Comparison of ENCODE assay signal across 9 cellular contexts in genomic region chr12:47277972-47278448, GRCh38.
DNase-seq lines count a peak whose midpoint lies in the region; ATAC-seq and TF ChIP-seq lines count a peak whose summit lies in the region.
"Had no signal": no experiment of that assay in that cellular context is flagged by ENCODE, and none has a peak within 500 bp of the region (broad histone marks: within the 10 kb centered on the region; RNA-seq: fewer than 3 reads in every experiment).

No MANE protein-coding gene starts in this region.

- CTCF ChIA-PET in AG04449 (lab: Yijun Ruan, JAX), result no interaction called here

- DNase-seq in AG04449 (ENCODE audit: low read depth, low spot score) (peak; percentile 77), HT-29 (ENCODE audit: low spot score) (peak; percentile 81), iPS-NIHi11 (ENCODE audit: low spot score) (peak; percentile 44), H9 (no peak), iPS-NIHi7 (ENCODE audit: extremely low spot score) (no peak), tibial artery (no peak)
- no peak for DNase-seq in activated T-helper 1 cell treated with anti-CD3 and anti-CD28 coated beads, Interleukin-12 subunit alpha, Interleukin-12 subunit beta, Interleukin-2, Interleukin-4 antibody, amounts not matched to agents 30 ng/mL and 10 ng/mL and 1 ng/mL, durations not matched to agents 14 hours and 24 hours and 36 hours (ENCODE audit: low spot score)
- DNase-seq: NCI-H526 treated with DMSO at 0.1 percent for 48 hours had no signal

- no peak overlapping the region for H3K4me2 ChIP-seq in H9 (ENCODE audit: insufficient read depth, insufficient read length, low read length)

- no peak overlapping the region for H4K91ac ChIP-seq in H9 (ENCODE audit: insufficient read length, low read depth, low read length)

- peak overlapping the region; percentile 88 for H3K27ac Mint-ChIP-seq in activated T-helper 1 cell treated with anti-CD3 and anti-CD28 coated beads, Interleukin-12 subunit alpha, Interleukin-12 subunit beta, Interleukin-2, Interleukin-4 antibody, amounts not matched to agents 30 ng/mL and 10 ng/mL and 1 ng/mL, durations not matched to agents 14 hours and 24 hours and 36 hours
- no peak overlapping the region for H3K27ac Mint-ChIP-seq in H9

- no peak overlapping the region for H3K14ac ChIP-seq in H9 (ENCODE audit: insufficient read depth, low read length)

- no peak overlapping the region for H3K4me3 ChIP-seq in AG04449 (ENCODE audit: low read depth, low read length)
- H3K4me3 ChIP-seq in tibial artery, result no peak overlapping the region

- H3K27me3 ChIP-seq in H9 (ENCODE audit: insufficient read depth, low read length), result no peaks in the 10 kb centered on the region
- H3K27me3 ChIP-seq in tibial artery, result no peaks in the 10 kb centered on the region

- no peak overlapping the region for H3K27ac ChIP-seq in H9 (ENCODE audit: insufficient read length, low read depth, low read length)
- H3K27ac ChIP-seq in tibial artery, result no peak overlapping the region

- H3K9ac ChIP-seq in H9 (ENCODE audit: extremely low read depth, insufficient read length, low read length), result no peak overlapping the region

- no peak overlapping the region for H2BK20ac ChIP-seq in H9 (ENCODE audit: low read depth, low read length, poor library complexity, severe bottlenecking)

- no peaks in the 10 kb centered on the region for H4K20me1 ChIP-seq in H9 (ENCODE audit: control insufficient read depth, insufficient read depth, insufficient read length)

- no peak overlapping the region for H2BK12ac ChIP-seq in H9 (ENCODE audit: insufficient read length, low read depth, low read length)

- H3K4me1 Mint-ChIP-seq in activated T-helper 1 cell treated with anti-CD3 and anti-CD28 coated beads, Interleukin-12 subunit alpha, Interleukin-12 subunit beta, Interleukin-2, Interleukin-4 antibody, amounts not matched to agents 30 ng/mL and 10 ng/mL and 1 ng/mL, durations not matched to agents 14 hours and 24 hours and 36 hours (ENCODE audit: low read depth), result peaks cover 69% of the 10 kb centered on the region
- peaks cover 0 to 9% of the 10 kb centered on the region in 2 experiments; a peak in 2 of 4 replicates for H3K4me1 Mint-ChIP-seq in H9

- H3K36me3 Mint-ChIP-seq in activated T-helper 1 cell treated with anti-CD3 and anti-CD28 coated beads, Interleukin-12 subunit alpha, Interleukin-12 subunit beta, Interleukin-2, Interleukin-4 antibody, amounts not matched to agents 30 ng/mL and 10 ng/mL and 1 ng/mL, durations not matched to agents 14 hours and 24 hours and 36 hours (ENCODE audit: low read depth), result peaks cover 3% of the 10 kb centered on the region
- H3K36me3 Mint-ChIP-seq in H9 (ENCODE audit: insufficient read depth in 1 of 3, low read depth in 3 of 3), result no peaks in the 10 kb centered on the region; a peak in 1 of 7 replicates

- no peaks in the 10 kb centered on the region for H3K23me2 ChIP-seq in H9 (ENCODE audit: insufficient read length, low read depth, low read length, poor library complexity, severe bottlenecking)

- H3K4me3 Mint-ChIP-seq in activated T-helper 1 cell treated with anti-CD3 and anti-CD28 coated beads, Interleukin-12 subunit alpha, Interleukin-12 subunit beta, Interleukin-2, Interleukin-4 antibody, amounts not matched to agents 30 ng/mL and 10 ng/mL and 1 ng/mL, durations not matched to agents 14 hours and 24 hours and 36 hours, result peak overlapping the region; percentile 37
- H3K4me3 Mint-ChIP-seq in H9, result no peak overlapping the region

- H2BK120ac ChIP-seq in H9 (ENCODE audit: low read depth, low read length, poor library complexity, severe bottlenecking), result no peak overlapping the region

- no peak overlapping the region for H4K5ac ChIP-seq in H9 (ENCODE audit: insufficient read length, low read depth, low read length)

- no peaks in the 10 kb centered on the region for H3K27me3 Mint-ChIP-seq in activated T-helper 1 cell treated with anti-CD3 and anti-CD28 coated beads, Interleukin-12 subunit alpha, Interleukin-12 subunit beta, Interleukin-2, Interleukin-4 antibody, amounts not matched to agents 30 ng/mL and 10 ng/mL and 1 ng/mL, durations not matched to agents 14 hours and 24 hours and 36 hours (ENCODE audit: insufficient read depth)
- H3K27me3 Mint-ChIP-seq in H9 (ENCODE audit: low read depth), result no peaks in the 10 kb centered on the region

- no peak overlapping the region for H2BK15ac ChIP-seq in H9 (ENCODE audit: low read depth, low read length)

- H3K79me2 ChIP-seq in H9 (ENCODE audit: insufficient read depth, low read length), result no peaks in the 10 kb centered on the region

- H3K4me1 ChIP-seq in H9 (ENCODE audit: insufficient read depth, low read length) (no peaks in the 10 kb centered on the region), tibial artery (peaks cover 0 to 11% (median 0%) of the 10 kb centered on the region in 4 donors)

- ATAC-seq in HG02885 (IDR thresholded peaks at IDR 0.05; ENCODE audit: poor library complexity, unreplicated experiment), result no peak

- H3K9me3 Mint-ChIP-seq in activated T-helper 1 cell treated with anti-CD3 and anti-CD28 coated beads, Interleukin-12 subunit alpha, Interleukin-12 subunit beta, Interleukin-2, Interleukin-4 antibody, amounts not matched to agents 30 ng/mL and 10 ng/mL and 1 ng/mL, durations not matched to agents 14 hours and 24 hours and 36 hours, result peaks cover 9% of the 10 kb centered on the region
- no peaks in the 10 kb centered on the region for H3K9me3 Mint-ChIP-seq in H9

- POLR2A ChIA-PET in AG04449 (lab: Yijun Ruan, JAX), result interaction anchor here (0.9 to 1.1 kb wide), 2 partner anchors 51 to 198 kb away, joined by 3 to 4 read pairs; partner anchors contain the start of genes AMIGO2 and PCED1B

- H3K4ac ChIP-seq in H9 (ENCODE audit: low read depth, low read length), result no peak overlapping the region

- no peaks in the 10 kb centered on the region for H3K36me3 ChIP-seq in tibial artery

- no peak overlapping the region for H3T11ph ChIP-seq in H9 (ENCODE audit: low read length)

- TF ChIP-seq CTCF in AG04449 (IDR thresholded peaks at IDR 0.05; ENCODE audit: insufficient read depth, low read length, missing control alignments) (no peak), H9 (conservative IDR thresholded peaks at IDR 0.05) (no peak), tibial artery (IDR thresholded peaks at IDR 0.05) (no peak)

- H2BK5ac ChIP-seq in H9 (ENCODE audit: insufficient read length, low read length), result no peak overlapping the region

- H3K79me1 ChIP-seq in H9 (ENCODE audit: insufficient read depth, low read depth, low read length, poor library complexity, severe bottlenecking), result no peaks in the 10 kb centered on the region

- H4K8ac ChIP-seq in H9 (replicated peaks; ENCODE audit: insufficient read length, low read depth, low read length), result no peak overlapping the region

- H3K18ac ChIP-seq in H9 (ENCODE audit: insufficient read length, low read depth, low read length), result no peak overlapping the region

- no peak overlapping the region for H3K23ac ChIP-seq in H9 (ENCODE audit: insufficient read length, low read depth, low read length)

- WGBS in H9 (ENCODE audit: extremely low coverage, insufficient read length, low lambda C conversion rate), result no CpG with 5 or more reads among the region's 1 CpG

- H2AK5ac ChIP-seq in H9 (ENCODE audit: insufficient read length, low read length), result no peak overlapping the region

- no peak overlapping the region for H2AFZ ChIP-seq in H9 (ENCODE audit: low read length)

- no peak overlapping the region for H3K56ac ChIP-seq in H9 (ENCODE audit: insufficient read length, low read depth, low read length)

- H3K9me3 ChIP-seq in H9 (ENCODE audit: control insufficient read depth, low read depth, low read length), result no peaks in the 10 kb centered on the region
- H3K9me3 ChIP-seq in tibial artery, result no peaks in the 10 kb centered on the region

- intact Hi-C loops in activated T-helper 1 cell treated with anti-CD3 and anti-CD28 coated beads, Interleukin-12 subunit alpha, Interleukin-12 subunit beta, Interleukin-2, Interleukin-4 antibody, amounts not matched to agents 30 ng/mL and 10 ng/mL and 1 ng/mL, durations not matched to agents 14 hours and 24 hours and 36 hours (cut with micrococcal nuclease), result loop anchor here (1.0 to 10.0 kb wide), 5 partner anchors 62 to 753 kb away; partner anchors contain the start of genes AMIGO2 and PCED1B
- intact Hi-C loops in tibial artery (cut with DNase I; ENCODE audit: low total_unique reads), result no loop called here

Comparison
In these comparisons a context has a peak if more than half of its experiments do, and no peak if none do; other contexts are left out.
1. DNase-seq: peak in AG04449 (single experiment), HT-29 (single experiment) and iPS-NIHi11 (single experiment); none in activated T-helper 1 cell treated with anti-CD3 and anti-CD28 coated beads, Interleukin-12 subunit alpha, Interleukin-12 subunit beta, Interleukin-2, Interleukin-4 antibody, amounts not matched to agents 30 ng/mL and 10 ng/mL and 1 ng/mL, durations not matched to agents 14 hours and 24 hours and 36 hours (single experiment), H9 (single experiment), iPS-NIHi7 (single experiment) and tibial artery (0 of 2).